28 cellular contexts compared by ENCODE assay signal in the genomic region with DNA sequence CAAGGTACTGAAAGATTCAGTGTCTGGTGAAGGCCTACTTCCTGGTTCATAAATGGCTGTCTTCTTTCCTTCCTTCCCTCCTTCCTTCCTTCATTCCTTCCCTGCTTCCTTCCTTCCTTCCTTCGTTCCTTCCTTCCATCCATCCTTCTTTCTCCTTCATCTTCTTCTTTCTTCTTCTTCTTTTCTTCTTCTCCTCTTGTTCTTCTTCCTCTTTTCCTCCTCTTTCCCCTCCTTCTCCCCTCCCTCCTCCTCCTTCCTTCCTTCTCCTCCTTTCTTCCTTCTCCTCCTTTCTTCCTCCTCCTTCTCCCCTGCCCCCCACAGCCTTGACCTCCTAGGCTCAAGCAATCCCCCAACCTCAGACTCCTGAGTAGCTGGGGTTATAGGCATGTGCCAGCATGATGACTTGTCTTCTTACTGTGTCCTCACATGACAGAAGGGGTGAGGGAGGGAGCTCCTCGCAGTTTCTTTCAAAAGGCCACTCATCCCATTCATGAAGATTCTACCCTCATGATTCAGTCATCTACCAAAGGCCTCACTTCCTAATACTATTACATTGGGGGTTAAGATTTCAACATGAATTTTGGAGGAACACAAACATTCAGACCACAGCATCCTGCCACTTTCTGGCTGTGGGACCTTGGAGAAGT. TPM values are rescaled to one million over a fixed set of nuclear protein-coding genes. Genes with fewer than 3 reads are reported as not detected.
DNase-seq lines count a peak whose midpoint lies in the region; ATAC-seq, FAIRE-seq and TF ChIP-seq lines count a peak whose summit lies in the region.
"Had no signal": no experiment of that assay in that cellular context is flagged by ENCODE, and none has a peak within 500 bp of the region (broad histone marks: within the 10 kb centered on the region; RNA-seq: fewer than 3 reads in every experiment).

No MANE protein-coding gene starts in this region.

- H3K27ac ChIP-seq in upper lobe of right lung, result no peak overlapping the region
- H3K27ac ChIP-seq in thyroid gland, result no peak overlapping the region
- H3K27ac ChIP-seq: esophagus muscularis mucosa, left ventricle myocardium inferior had no signal

- no peak overlapping the region for H3K4me3 Mint-ChIP-seq in activated naive CD8-positive, alpha-beta T cell
- no peak overlapping the region for H3K4me3 Mint-ChIP-seq in activated naive CD8-positive, alpha-beta T cell treated with anti-CD3 and anti-CD28 coated beads for 36 hours
- H3K4me3 Mint-ChIP-seq: IgD-negative memory B cell, type B pancreatic cell had no signal

- no peaks in the 10 kb centered on the region for H3K36me3 Mint-ChIP-seq in activated naive CD8-positive, alpha-beta T cell
- no peaks in the 10 kb centered on the region for H3K36me3 Mint-ChIP-seq in activated naive CD8-positive, alpha-beta T cell treated with anti-CD3 and anti-CD28 coated beads for 36 hours
- H3K36me3 Mint-ChIP-seq: IgD-negative memory B cell, type B pancreatic cell had no signal

- H3K27ac Mint-ChIP-seq in activated naive CD8-positive, alpha-beta T cell, result peak overlapping the region; percentile 54
- H3K27ac Mint-ChIP-seq in activated naive CD8-positive, alpha-beta T cell treated with anti-CD3 and anti-CD28 coated beads for 36 hours, result no peak overlapping the region
- H3K27ac Mint-ChIP-seq: type B pancreatic cell had no signal

- no peaks in the 10 kb centered on the region for H3K9me3 ChIP-seq in upper lobe of right lung
- no peaks in the 10 kb centered on the region for H3K9me3 ChIP-seq in thyroid gland
- H3K9me3 ChIP-seq: Caco-2, esophagus muscularis mucosa, left ventricle myocardium inferior, SK-N-SH had no signal

- peaks cover 49% of the 10 kb centered on the region for H3K4me1 Mint-ChIP-seq in activated naive CD8-positive, alpha-beta T cell (ENCODE audit: low read depth)
- H3K4me1 Mint-ChIP-seq in activated naive CD8-positive, alpha-beta T cell treated with anti-CD3 and anti-CD28 coated beads for 36 hours, result peaks cover 36% of the 10 kb centered on the region

- DNase-seq in activated naive CD8-positive, alpha-beta T cell treated with anti-CD3 and anti-CD28 coated beads for 36 hours, result no peak
- DNase-seq in NOMO-1 (lab: John Stamatoyannopoulos, UW; ENCODE audit: unreplicated experiment in 2 of 2) (peak; percentile 14 to 47), bronchial epithelial cell (ENCODE audit: low read depth) (peak; percentile 58), upper lobe of right lung (no peak), thyroid gland (no peak), NCI-H446 treated with DMSO at 0.1 percent for 48 hours (lab: John Stamatoyannopoulos, UW) (no peak)
- DNase-seq in effector CD4-positive, alpha-beta T cell, result no peak
- DNase-seq: activated CD4-positive, alpha-beta T cell treated with anti-CD3 and anti-CD28 coated beads for 48 hours; activated T-cell treated with anti-CD3 and anti-CD28 coated beads for 4 hours; Caco-2; caudate nucleus; EL; glutamatergic neuron; H7; left ventricle myocardium inferior; NCI-H1092 treated with DMSO at 0.1 percent for 48 hours; NCI-H2081 treated with DMSO at 0.1 percent for 48 hours; NCI-H510A treated with DMSO at 0.1 percent for 48 hours; OCI-M1; right cardiac atrium; SK-N-SH; stimulated activated naive CD4-positive, alpha-beta T cell treated with Interleukin-2 at 50 U/mL for 16 hours had no signal

- TF ChIP-seq CTCF in bronchial epithelial cell (IDR thresholded peaks at IDR 0.05; ENCODE audit: insufficient read depth, low read length, severe bottlenecking), result no peak
- no peak for TF ChIP-seq CTCF in upper lobe of right lung (IDR thresholded peaks at IDR 0.05)
- no peak for TF ChIP-seq CTCF in thyroid gland (IDR thresholded peaks at IDR 0.05)

- H3K36me3 ChIP-seq in bronchial epithelial cell (ENCODE audit: control insufficient read depth, insufficient read depth, low read length) (no peaks in the 10 kb centered on the region), upper lobe of right lung (no peaks in the 10 kb centered on the region), thyroid gland (no peaks in the 10 kb centered on the region)
- H3K36me3 ChIP-seq: esophagus muscularis mucosa, left ventricle myocardium inferior had no signal

- TF ChIP-seq POLR2A in thyroid gland (IDR thresholded peaks at IDR 0.05), result no peak

- peak; percentile 7 for FAIRE-seq in bronchial epithelial cell (lab: Jason Lieb, UNC)
- FAIRE-seq: GM19239, TTC549 had no signal

- H3K27me3 Mint-ChIP-seq in activated naive CD8-positive, alpha-beta T cell, result no peaks in the 10 kb centered on the region
- H3K27me3 Mint-ChIP-seq in activated naive CD8-positive, alpha-beta T cell treated with anti-CD3 and anti-CD28 coated beads for 36 hours, result no peaks in the 10 kb centered on the region
- H3K27me3 Mint-ChIP-seq: IgD-negative memory B cell had no signal

- H3K4me3 ChIP-seq in bronchial epithelial cell (ENCODE audit: low read depth, low read length) (no peak overlapping the region), upper lobe of right lung (no peak overlapping the region), thyroid gland (replicated peaks in 1 of 3) (no peak overlapping the region)
- H3K4me3 ChIP-seq: esophagus muscularis mucosa, left ventricle myocardium inferior had no signal

- no peaks in the 10 kb centered on the region for H3K9me3 Mint-ChIP-seq in activated naive CD8-positive, alpha-beta T cell (ENCODE audit: low read depth)
- H3K9me3 Mint-ChIP-seq in activated naive CD8-positive, alpha-beta T cell treated with anti-CD3 and anti-CD28 coated beads for 36 hours, result no peaks in the 10 kb centered on the region
- H3K9me3 Mint-ChIP-seq: IgD-negative memory B cell had no signal

- no peaks in the 10 kb centered on the region for H3K4me1 ChIP-seq in upper lobe of right lung
- no peaks in the 10 kb centered on the region for H3K4me1 ChIP-seq in thyroid gland
- H3K4me1 ChIP-seq: esophagus muscularis mucosa, left ventricle myocardium inferior had no signal

- WGBS in thyroid gland, 2 donors, result 86 to 89% methylated on average over 2 of the region's 2 CpGs

- no peaks in the 10 kb centered on the region for H3K27me3 ChIP-seq in bronchial epithelial cell (ENCODE audit: control insufficient read depth, insufficient read depth, low read length)
- H3K27me3 ChIP-seq in upper lobe of right lung, result no peaks in the 10 kb centered on the region
- H3K27me3 ChIP-seq in thyroid gland, result no peaks in the 10 kb centered on the region
- H3K27me3 ChIP-seq: esophagus muscularis mucosa had no signal

- peak; percentile 41 for ATAC-seq in upper lobe of right lung
- ATAC-seq: right cardiac atrium had no signal

- intact Hi-C loops in upper lobe of right lung (cut with DNase I), result no loop called here
- intact Hi-C loops in thyroid gland (cut with DNase I), result no loop called here

RNA-seq across cellular contexts. Expression of gene CCDC134, which starts 22.6 kb away (rescaled TPM):
- 10 to 100 TPM; 14.4 to 15.8 TPM for total RNA-seq in activated naive CD8-positive, alpha-beta T cell treated with anti-CD3 and anti-CD28 coated beads for 36 hours
- total RNA-seq in bronchial epithelial cell, result 5.4 and 6.1 TPM in 2 replicates
- 7.3 TPM for total RNA-seq in upper lobe of right lung
- total RNA-seq in thyroid gland, result 10 to 100 TPM in 3 of 4 donors, 1 to 10 TPM in 1; 6.6 to 18.8 (median 14.4) TPM

RNA-seq across cellular contexts. Expression of gene SREBF2, which starts 55.0 kb away (rescaled TPM):
- 10 to 100 TPM; 68.1 to 74.8 TPM for total RNA-seq in activated naive CD8-positive, alpha-beta T cell treated with anti-CD3 and anti-CD28 coated beads for 36 hours
- total RNA-seq in bronchial epithelial cell, result 44.2 and 66.4 TPM in 2 replicates
- 156 TPM for total RNA-seq in upper lobe of right lung
- total RNA-seq in thyroid gland, result 10 to 100 TPM; 34.4 to 91.8 (median 63.7) TPM

Comparison
In these comparisons a context has a peak if more than half of its experiments do, and no peak if none do; other contexts are left out.
1. DNase-seq: peak in NOMO-1 (2 of 2) and bronchial epithelial cell (single experiment); none in activated naive CD8-positive, alpha-beta T cell treated with anti-CD3 and anti-CD28 coated beads for 36 hours (single experiment), upper lobe of right lung (single experiment), thyroid gland (0 of 2), NCI-H446 treated with DMSO at 0.1 percent for 48 hours (single experiment) and effector CD4-positive, alpha-beta T cell (single experiment).